Comparison of ENCODE assay signal across 1 cellular context in genomic region chr3:182369861-182370260, GRCh38.
TF ChIP-seq lines count a peak whose summit lies in the region.

No MANE protein-coding gene starts in this region.

TF ChIP-seq in GM23338, 12 proteins besides CTCF, POLR2A, EP300 and RAD21 (continued from another document):
- TF ChIP-seq ZNF462 (CRISPR knock-in tag; IDR thresholded peaks at IDR 0.05) (no peak), ZNF331 (CRISPR knock-in tag; IDR thresholded peaks at IDR 0.05; ENCODE audit: low read depth) (no peak), STAT1 (IDR thresholded peaks at IDR 0.05; ENCODE audit: unreplicated experiment) (no peak), POLR2AphosphoS5 (IDR thresholded peaks at IDR 0.05; ENCODE audit: low read depth) (no peak), JUNB (IDR thresholded peaks at IDR 0.05; ENCODE audit: unreplicated experiment) (no peak), EZH2 (IDR thresholded peaks at IDR 0.05; ENCODE audit: low read depth, unreplicated experiment) (no peak), ZNF114 (CRISPR knock-in tag; IDR thresholded peaks at IDR 0.05) (no peak), ETS1 (IDR thresholded peaks at IDR 0.05) (no peak)
